11 cellular contexts compared by ENCODE assay signal in the genomic region with DNA sequence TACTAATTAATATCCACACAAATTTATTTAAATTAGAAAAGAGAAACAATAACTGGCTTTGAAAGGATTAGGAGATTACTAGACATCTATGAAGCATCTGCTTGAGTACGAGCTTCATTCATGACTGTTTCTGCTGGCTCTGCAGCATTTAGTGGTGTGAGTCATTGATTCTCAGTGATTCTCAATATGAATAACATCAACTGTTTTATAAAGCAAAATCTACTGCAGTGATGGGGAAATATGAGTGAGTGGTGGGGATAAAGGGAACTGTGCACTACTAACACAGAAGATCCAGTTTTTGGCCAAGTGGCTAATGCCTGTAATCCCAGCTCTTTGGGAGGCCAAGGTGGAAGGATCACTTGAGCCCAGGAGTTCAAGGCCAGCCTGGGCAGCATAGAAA. TPM values are rescaled to one million over a fixed set of nuclear protein-coding genes. Genes with fewer than 3 reads are reported as not detected.
DNase-seq lines count a peak whose midpoint lies in the region; ATAC-seq, FAIRE-seq and TF ChIP-seq lines count a peak whose summit lies in the region.
"Had no signal": no experiment of that assay in that cellular context is flagged by ENCODE, and none has a peak within 500 bp of the region (broad histone marks: within the 10 kb centered on the region; RNA-seq: fewer than 3 reads in every experiment).

No MANE protein-coding gene starts in this region.

- peaks cover 8% of the 10 kb centered on the region for H3K4me1 ChIP-seq in A549
- H3K4me1 ChIP-seq in foreskin keratinocyte: peaks cover 7% of the 10 kb centered on the region

- no peak overlapping the region for H3K4me3 Mint-ChIP-seq in activated CD8-positive, alpha-beta T cell treated with anti-CD3 and anti-CD28 coated beads, Interleukin-2, amount 10 ng/mL, durations not matched to agents 7 days and 5 days

- POLR2A ChIA-PET in A549 (lab: Yijun Ruan, JAX): no interaction called here
- POLR2A ChIA-PET in activated CD8-positive, alpha-beta T cell treated with anti-CD3 and anti-CD28 coated beads, Interleukin-2, amount 10 ng/mL, durations not matched to agents 7 days and 5 days (lab: Charles Lee): interaction anchor here (0.9 to 1.2 kb wide), 6 partner anchors 8 to 143 kb away, joined by 3 to 6 read pairs (median 4); a partner anchor contains a TSS

- DNase-seq in A549 (ENCODE audit: low read depth in 1 of 2, low spot score in 1 of 2) (no peak), GM06990 (ENCODE audit: extremely low read depth, insufficient read length) (no peak), foreskin keratinocyte (peak in 1 of 2 donors; percentile 63), NCI-H146 (lab: John Stamatoyannopoulos, UW) (no peak), urothelium cell line (ENCODE audit: low spot score) (no peak), GM13976 (ENCODE audit: low spot score) (no peak)
- no peak for DNase-seq in activated CD8-positive, alpha-beta T cell treated with anti-CD3 and anti-CD28 coated beads, Interleukin-2, amount 10 ng/mL, durations not matched to agents 7 days and 5 days
- DNase-seq: anterior cingulate cortex, GOT3, KBM-7 had no signal

- H3K27me3 ChIP-seq in GM06990 (replicated peaks; ENCODE audit: control insufficient read depth, insufficient read depth, low read length) (no peaks in the 10 kb centered on the region), foreskin keratinocyte (no peaks in the 10 kb centered on the region)

- no peak for TF ChIP-seq POLR2A in A549 (IDR thresholded peaks at IDR 0.05; ENCODE audit: low read length)

- H3K4me2 ChIP-seq in A549: no peak overlapping the region

- H3K36me3 ChIP-seq in GM06990 (ENCODE audit: control insufficient read depth, insufficient read depth, low read length): peaks cover 6% of the 10 kb centered on the region

- H3K27ac Mint-ChIP-seq in activated CD8-positive, alpha-beta T cell treated with anti-CD3 and anti-CD28 coated beads, Interleukin-2, amount 10 ng/mL, durations not matched to agents 7 days and 5 days: peak overlapping the region; percentile 78

- TF ChIP-seq CTCF in A549 (IDR thresholded peaks at IDR 0.05) (no peak), GM06990 (IDR thresholded peaks at IDR 0.05; ENCODE audit: insufficient read depth, low read length, poor library complexity, severe bottlenecking) (no peak), foreskin keratinocyte (conservative IDR thresholded peaks at IDR 0.05) (no peak), GM13976 (IDR thresholded peaks at IDR 0.05; ENCODE audit: borderline replicate concordance, control extremely low read depth, extremely low read depth, insufficient read depth, missing control alignments) (no peak)

- no peak overlapping the region for H3K4me3 ChIP-seq in A549
- peak overlapping the region; percentile 5 for H3K4me3 ChIP-seq in GM06990 (replicated peaks; ENCODE audit: low read depth, low read length)

- no peaks in the 10 kb centered on the region for H3K27me3 Mint-ChIP-seq in activated CD8-positive, alpha-beta T cell treated with anti-CD3 and anti-CD28 coated beads, Interleukin-2, amount 10 ng/mL, durations not matched to agents 7 days and 5 days (ENCODE audit: low read depth)

- peaks cover 50% of the 10 kb centered on the region for H3K36me3 Mint-ChIP-seq in activated CD8-positive, alpha-beta T cell treated with anti-CD3 and anti-CD28 coated beads, Interleukin-2, amount 10 ng/mL, durations not matched to agents 7 days and 5 days (ENCODE audit: low read depth)

- FAIRE-seq in A549 (lab: Jason Lieb, UNC): no peak
- no peak for FAIRE-seq in urothelium cell line (lab: Jason Lieb, UNC)

- in situ Hi-C loops in GM13976 (cut with MboI; ENCODE audit: low sequenced_read_pairs, unreplicated experiment): no loop called here

- H3K27ac ChIP-seq in A549: no peak overlapping the region
- H3K27ac ChIP-seq in foreskin keratinocyte: no peak overlapping the region

- ATAC-seq in A549 (no peak; a peak in 1 of 6 replicates), foreskin keratinocyte (peak; percentile 63), GM21390 (IDR thresholded peaks at IDR 0.05; ENCODE audit: unreplicated experiment) (no peak)
- no peak for ATAC-seq in activated CD8-positive, alpha-beta T cell treated with anti-CD3 and anti-CD28 coated beads, Interleukin-2, amount 10 ng/mL, durations not matched to agents 7 days and 5 days

- no peaks in the 10 kb centered on the region for H3K9me3 ChIP-seq in A549

- WGBS in A549 (ENCODE audit: missing lambda C conversion rate): 80% methylated on average over 1 of the region's 1 CpG

- H3K4me1 Mint-ChIP-seq in activated CD8-positive, alpha-beta T cell treated with anti-CD3 and anti-CD28 coated beads, Interleukin-2, amount 10 ng/mL, durations not matched to agents 7 days and 5 days (ENCODE audit: low read depth): peaks cover 85% of the 10 kb centered on the region

- H3K9me3 Mint-ChIP-seq in activated CD8-positive, alpha-beta T cell treated with anti-CD3 and anti-CD28 coated beads, Interleukin-2, amount 10 ng/mL, durations not matched to agents 7 days and 5 days (ENCODE audit: insufficient read depth): no peaks in the 10 kb centered on the region

- no peak for TF ChIP-seq EP300 in A549 (IDR thresholded peaks at IDR 0.05)

- CTCF ChIA-PET in A549 (lab: Yijun Ruan, JAX): interaction anchor here (0.6 to 0.8 kb wide), 2 partner anchors 12 to 87 kb away, joined by 3 read pairs; no protein-coding TSS in a partner anchor
- CTCF ChIA-PET in activated CD8-positive, alpha-beta T cell treated with anti-CD3 and anti-CD28 coated beads, Interleukin-2, amount 10 ng/mL, durations not matched to agents 7 days and 5 days (lab: Charles Lee): interaction anchor here (0.8 to 1.2 kb wide), 2 partner anchors 9 to 150 kb away, joined by 3 to 4 read pairs; no protein-coding TSS in a partner anchor

- no peak for TF ChIP-seq RAD21 in A549 (conservative IDR thresholded peaks at IDR 0.05 in 1 of 2, IDR thresholded peaks at IDR 0.05 in 1 of 2)

TF ChIP-seq in A549, 52 proteins besides CTCF, POLR2A, EP300 and RAD21:
- no peak for TF ChIP-seq RFX5 (IDR thresholded peaks at IDR 0.05)
- no peak for TF ChIP-seq JUNB (IDR thresholded peaks at IDR 0.05)
- peak; percentile 21 for TF ChIP-seq MAFK (IDR thresholded peaks at IDR 0.05; ENCODE audit: partially characterized antibody)
- TF ChIP-seq CBX2 (IDR thresholded peaks at IDR 0.05; ENCODE audit: borderline replicate concordance, low read depth): no peak
- no peak for TF ChIP-seq FOSL2 (IDR thresholded peaks at IDR 0.05)
- 0 out of 2 replicates have a peak, but pooled peaks have one; percentile 7 for TF ChIP-seq FOSL2 (CRISPR knock-in tag; IDR thresholded peaks at IDR 0.05)
- TF ChIP-seq ZNF302 (CRISPR knock-in tag; IDR thresholded peaks at IDR 0.05): no peak
- no peak for TF ChIP-seq CBX8 (IDR thresholded peaks at IDR 0.05)

RNA-seq across cellular contexts. Expression of a gene that starts 8.4 kb away (rescaled TPM):
- 15.6 and 17.9 TPM in 2 replicates for polyA plus RNA-seq in A549 (2011; rRNA removed)
- 4.0 and 4.8 TPM in 2 replicates for polyA plus RNA-seq in A549 (2012; cell fraction: cytosol; rRNA removed)
- polyA plus RNA-seq in A549 (2012; cell fraction: nucleus; rRNA removed): 3.6 and 5.7 TPM in 2 replicates
- 10.3 to 11.4 TPM (median 10.6 TPM) in 3 replicates for polyA plus RNA-seq in A549 (2017; fragmentation: RNase III; extraction: RNeasy Plus Mini Kit Qiagen cat#74134 plus additional on column Dnase treatment)
- polyA minus RNA-seq in A549 (2011; rRNA and poly(A)+ RNA removed): 9.6 and 13.6 TPM in 2 replicates
- 100 to 1,000 TPM; 173 to 176 TPM for total RNA-seq in activated CD8-positive, alpha-beta T cell treated with anti-CD3 and anti-CD28 coated beads, Interleukin-2, amount 10 ng/mL, durations not matched to agents 7 days and 5 days
- total RNA-seq in foreskin keratinocyte: 12.4 TPM in 2 replicates
- polyA plus RNA-seq in foreskin keratinocyte: 3.7 and 4.0 TPM in 2 replicates

RNA-seq across cellular contexts. Expression of a gene that starts 19.1 kb away (rescaled TPM):
- polyA plus RNA-seq in A549 (2011; rRNA removed) (45.1 and 62.4 TPM in 2 replicates), A549 (2017; fragmentation: RNase III; extraction: RNeasy Plus Mini Kit Qiagen cat#74134 plus additional on column Dnase treatment) (28.1 to 30.1 TPM (median 28.2 TPM) in 3 replicates), foreskin keratinocyte (10.6 and 10.7 TPM in 2 replicates)
- polyA plus RNA-seq in A549 (2012; cell fraction: cytosol; rRNA removed): 10.7 and 13.8 TPM in 2 replicates
- 13.7 and 18.7 TPM in 2 replicates for polyA plus RNA-seq in A549 (2012; cell fraction: nucleus; rRNA removed)
- 29.6 and 51.4 TPM in 2 replicates for polyA minus RNA-seq in A549 (2011; rRNA and poly(A)+ RNA removed)
- 10 to 100 TPM; 22.5 to 24.4 TPM for total RNA-seq in activated CD8-positive, alpha-beta T cell treated with anti-CD3 and anti-CD28 coated beads, Interleukin-2, amount 10 ng/mL, durations not matched to agents 7 days and 5 days
- total RNA-seq in foreskin keratinocyte: 21.6 and 25.8 TPM in 2 replicates

Comparison
In these comparisons a context has a peak if more than half of its experiments do, and no peak if none do; other contexts are left out.
1. RNA of a gene that starts 8.4 kb away (total RNA-seq): 173 to 176 TPM in activated CD8-positive, alpha-beta T cell treated with anti-CD3 and anti-CD28 coated beads, Interleukin-2, amount 10 ng/mL, durations not matched to agents 7 days and 5 days; 12.4 TPM in foreskin keratinocyte; every median in the first group is over 10 times any median in the second.